In genomic region chr7:80558116-80558515, GRCh38 we compare ENCODE assay signal across 37 cellular contexts. TPM values are rescaled to one million over a fixed set of nuclear protein-coding genes. Genes with fewer than 3 reads are reported as not detected.
"Had no signal": no experiment of that assay in that cellular context is flagged by ENCODE, and none has a peak within 500 bp of the region (broad histone marks: within the 10 kb centered on the region; RNA-seq: fewer than 3 reads in every experiment).

No MANE protein-coding gene starts in this region.

- H3K27me3 ChIP-seq: adrenal gland, ascending aorta, body of pancreas, brain microvascular endothelial cell, breast epithelium, cardiac muscle cell had no signal

- H3K9me3 ChIP-seq: ascending aorta, body of pancreas had no signal

- FAIRE-seq: astrocyte, bronchial epithelial cell had no signal

- H3K4me1 ChIP-seq: ascending aorta, body of pancreas, breast epithelium had no signal

- H3K4me3 ChIP-seq: adrenal gland, ascending aorta, body of pancreas, breast epithelium, cardiac muscle cell had no signal

- H3K27ac ChIP-seq: adrenal gland, ascending aorta, body of pancreas, brain microvascular endothelial cell, breast epithelium, cardiac muscle cell had no signal

- DNase-seq: activated effector memory CD4-positive, alpha-beta T cell treated with anti-CD3 and anti-CD28 coated beads, Interleukin-2, amount 50 U/mL, for 16 hours; activated effector memory CD4-positive, alpha-beta T cell treated with Interleukin-2 at 50 U/mL for 16 hours; activated gamma-delta T cell; activated gamma-delta T cell treated with Interleukin-2 at 50 U/mL for 16 hours; activated naive CD4-positive, alpha-beta T cell; activated naive CD4-positive, alpha-beta T cell treated with anti-CD3 and anti-CD28 coated beads for 36 hours; activated naive CD4-positive, alpha-beta T cell treated with anti-CD3 and anti-CD28 coated beads, Interleukin-2, amount 10 ng/mL, durations not matched to agents 7 days and 5 days; activated naive CD4-positive, alpha-beta T cell treated with anti-CD3 and anti-CD28 coated beads, Interleukin-2, amount 50 U/mL, for 16 hours; activated naive CD4-positive, alpha-beta T cell treated with Interleukin-2 at 50 U/mL for 16 hours; activated naive CD8-positive, alpha-beta T cell treated with anti-CD3 and anti-CD28 coated beads for 36 hours; activated naive CD8-positive, alpha-beta T cell treated with anti-CD3 and anti-CD28 coated beads, Interleukin-2, amount 10 ng/mL, durations not matched to agents 7 days and 5 days; activated naive CD8-positive, alpha-beta T cell treated with anti-CD3 and anti-CD28 coated beads, Interleukin-2, amount 50 U/mL, for 24 hours; activated T-cell treated with anti-CD3 and anti-CD28 coated beads, Interleukin-2, amount 50 U/mL, for 24 hours; activated T-cell treated with anti-CD3 and anti-CD28 coated beads, Interleukin-2, amount 50 U/mL, for 4 hours; activated T-cell treated with anti-CD3 and anti-CD28 coated beads, Interleukin-2, amount 50 U/mL, for 48 hours; activated T-cell treated with anti-CD3 and anti-CD28 coated beads, Interleukin-2, amount 50 U/mL, for 72 hours; adrenal gland; amniotic stem cell; amygdala; anterior cingulate cortex; aorta; body of pancreas; brain microvascular endothelial cell; caudate nucleus; central memory CD4-positive, alpha-beta T cell; cerebellar nuclear complex had no signal

- ATAC-seq: activated naive CD4-positive, alpha-beta T cell treated with anti-CD3 and anti-CD28 coated beads, Interleukin-2, amount 50 U/mL, for 72 hours; activated naive CD8-positive, alpha-beta T cell treated with anti-CD3 and anti-CD28 coated beads, Interleukin-2, amount 50 U/mL, for 24 hours; activated T-cell treated with anti-CD3 and anti-CD28 coated beads, Interleukin-2, amount 50 U/mL, for 4 hours; activated T-cell treated with anti-CD3 and anti-CD28 coated beads, Interleukin-2, amount 50 U/mL, for 72 hours; activated T-helper 17 cell treated with anti-CD3 and anti-CD28 coated beads, Interleukin-2, amount 50 U/mL, for 72 hours; body of pancreas had no signal

- H3K36me3 ChIP-seq: adrenal gland, ascending aorta, brain microvascular endothelial cell, breast epithelium, cardiac muscle cell had no signal

RNA-seq across cellular contexts. Expression of gene GNAT3, which starts 46.3 kb away (rescaled TPM):
- total RNA-seq: activated naive CD4-positive, alpha-beta T cell treated with anti-CD3 and anti-CD28 coated beads for 36 hours; activated naive CD4-positive, alpha-beta T cell treated with anti-CD3 and anti-CD28 coated beads, Interleukin-2, amount 50 U/mL, for 72 hours; activated naive CD8-positive, alpha-beta T cell treated with anti-CD3 and anti-CD28 coated beads for 36 hours; activated naive CD8-positive, alpha-beta T cell treated with anti-CD3 and anti-CD28 coated beads, Interleukin-2, amount 10 ng/mL, durations not matched to agents 7 days and 5 days; activated T-cell treated with anti-CD3 and anti-CD28 coated beads, Interleukin-2, amount 50 U/mL, for 4 hours; activated T-cell treated with anti-CD3 and anti-CD28 coated beads, Interleukin-2, amount 50 U/mL, for 72 hours; activated T-helper 1 cell treated with anti-CD3 and anti-CD28 coated beads, Interleukin-12 subunit alpha, Interleukin-12 subunit beta, Interleukin-2, Interleukin-4 antibody, amounts not matched to agents 30 ng/mL and 10 ng/mL and 1 ng/mL, durations not matched to agents 14 hours and 24 hours and 36 hours; activated T-helper 17 cell treated with anti-CD3 and anti-CD28 coated beads, Interleukin-2, amount 50 U/mL, for 72 hours; activated T-helper 2 cell treated with anti-CD3 and anti-CD28 coated beads, Interferon-gamma antibody, Interleukin-2, Interleukin-4, amounts not matched to agents 10 μg/mL and 5 μg/mL and 100 μg/mL, durations not matched to agents 14 hours and 24 hours and 36 hours; adrenal gland; aorta; ascending aorta; astrocyte; breast epithelium; bronchial epithelial cell; cardiac muscle cell; cardiac septum; chondrocyte had no signal
- polyA plus RNA-seq: adrenal gland, cardiac muscle cell had no signal
